ENCODE assay signal across 8 cellular contexts in the genomic region with DNA sequence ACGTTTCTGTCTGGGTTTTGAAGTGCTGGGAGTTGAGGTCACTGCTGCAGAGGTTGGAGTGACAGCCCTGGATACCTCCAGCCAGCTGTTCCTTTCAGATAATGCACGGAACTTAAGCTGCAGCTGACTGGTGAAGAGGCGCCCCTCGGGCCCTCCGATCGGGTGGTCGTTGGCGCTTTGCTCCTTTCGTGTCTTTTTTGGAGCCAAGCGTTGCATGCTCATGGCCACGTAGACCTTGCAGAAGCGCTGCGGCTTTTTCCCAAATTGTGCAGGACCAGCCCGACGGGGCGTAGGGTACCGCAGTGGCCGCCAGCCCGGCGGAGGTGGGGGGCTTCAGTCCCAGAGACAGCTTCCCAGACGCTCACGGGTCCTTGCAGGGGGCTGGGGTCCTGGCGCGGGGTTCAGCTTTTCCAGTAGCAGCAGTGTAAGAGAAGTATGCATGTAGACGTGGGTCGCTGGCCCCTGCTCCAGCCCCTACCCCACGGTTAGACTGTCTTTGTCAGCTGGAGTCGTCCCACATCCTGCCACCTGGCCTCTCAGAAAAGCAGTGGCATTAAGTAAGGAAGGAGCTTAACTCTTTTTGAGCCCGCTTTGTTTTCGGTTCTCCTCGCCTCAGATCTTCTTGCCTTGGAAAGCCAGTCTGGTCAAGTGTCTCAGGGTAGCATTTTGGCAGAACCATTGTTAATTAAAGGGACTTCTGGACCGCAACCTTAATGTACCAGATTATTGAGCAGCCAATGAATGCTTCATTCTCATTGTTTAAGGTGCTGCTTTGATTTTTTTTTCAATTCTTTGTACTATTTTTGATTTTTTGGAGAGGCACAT. TPM values are rescaled to one million over a fixed set of nuclear protein-coding genes. Genes with fewer than 3 reads are reported as not detected.
DNase-seq lines count a peak whose midpoint lies in the region; ATAC-seq and TF ChIP-seq lines count a peak whose summit lies in the region.

No MANE protein-coding gene starts in this region.

- H3K27me3 Mint-ChIP-seq in activated T-helper 17 cell treated with anti-CD3 and anti-CD28 coated beads, Interleukin-2, amount 50 U/mL, for 72 hours = no peaks in the 10 kb centered on the region

- H3K4me1 Mint-ChIP-seq in activated T-helper 17 cell treated with anti-CD3 and anti-CD28 coated beads, Interleukin-2, amount 50 U/mL, for 72 hours = peaks cover 21% of the 10 kb centered on the region

- ATAC-seq in GM21515 (IDR thresholded peaks at IDR 0.05; ENCODE audit: unreplicated experiment) (peak; percentile 2), foreskin keratinocyte (peak; percentile 7), omental fat pad (ENCODE audit: low FRiP score) (peak; percentile 3)
- peak; percentile 16 for ATAC-seq in activated T-helper 17 cell treated with anti-CD3 and anti-CD28 coated beads, Interleukin-2, amount 50 U/mL, for 72 hours (replicated peaks)

- no peaks in the 10 kb centered on the region for H3K9me3 Mint-ChIP-seq in activated T-helper 17 cell treated with anti-CD3 and anti-CD28 coated beads, Interleukin-2, amount 50 U/mL, for 72 hours

- peaks cover 70% of the 10 kb centered on the region for H3K36me3 Mint-ChIP-seq in activated T-helper 17 cell treated with anti-CD3 and anti-CD28 coated beads, Interleukin-2, amount 50 U/mL, for 72 hours (ENCODE audit: low read depth)

- H3K27ac ChIP-seq in C4-2B = peak overlapping the region; percentile 52
- H3K27ac ChIP-seq in foreskin keratinocyte = peak overlapping the region; percentile 94

- H3K4me1 ChIP-seq in foreskin keratinocyte = peaks cover 21% of the 10 kb centered on the region

- H3K27ac Mint-ChIP-seq in activated T-helper 17 cell treated with anti-CD3 and anti-CD28 coated beads, Interleukin-2, amount 50 U/mL, for 72 hours = peak overlapping the region; percentile 95

- DNase-seq in MV-4-11 (lab: John Stamatoyannopoulos, UW) (peak; percentile 75), foreskin keratinocyte (peak in 1 of 2 donors; percentile 40), omental fat pad (ENCODE audit: low spot score) (no peak), NCI-H187 treated with DMSO at 0.1 percent for 48 hours (lab: John Stamatoyannopoulos, UW) (no peak), mesenteric fat pad (ENCODE audit: low spot score) (no peak)

- no peaks in the 10 kb centered on the region for H3K27me3 ChIP-seq in foreskin keratinocyte

- TF ChIP-seq CTCF in C4-2B (conservative IDR thresholded peaks at IDR 0.05) (no peak), foreskin keratinocyte (conservative IDR thresholded peaks at IDR 0.05) (no peak), omental fat pad (IDR thresholded peaks at IDR 0.05) (no peak)

- H3K4me3 Mint-ChIP-seq in activated T-helper 17 cell treated with anti-CD3 and anti-CD28 coated beads, Interleukin-2, amount 50 U/mL, for 72 hours = peak overlapping the region; percentile 95

RNA-seq across cellular contexts. Expression of a gene that starts 0.8 kb away (rescaled TPM):
- 100 to 1,000 TPM; 254 to 663 TPM for total RNA-seq in activated T-helper 17 cell treated with anti-CD3 and anti-CD28 coated beads, Interleukin-2, amount 50 U/mL, for 72 hours
- total RNA-seq in foreskin keratinocyte (70.7 and 92.9 TPM in 2 replicates), omental fat pad (100 to 1,000 TPM in 1 of 4 donors, 10 to 100 TPM in 3; 24.2 to 250 (median 44.5) TPM), mesenteric fat pad (187 TPM)
- polyA plus RNA-seq in foreskin keratinocyte = 24.8 and 27.1 TPM in 2 replicates
